10 cellular contexts compared by ENCODE assay signal in the genomic region with DNA sequence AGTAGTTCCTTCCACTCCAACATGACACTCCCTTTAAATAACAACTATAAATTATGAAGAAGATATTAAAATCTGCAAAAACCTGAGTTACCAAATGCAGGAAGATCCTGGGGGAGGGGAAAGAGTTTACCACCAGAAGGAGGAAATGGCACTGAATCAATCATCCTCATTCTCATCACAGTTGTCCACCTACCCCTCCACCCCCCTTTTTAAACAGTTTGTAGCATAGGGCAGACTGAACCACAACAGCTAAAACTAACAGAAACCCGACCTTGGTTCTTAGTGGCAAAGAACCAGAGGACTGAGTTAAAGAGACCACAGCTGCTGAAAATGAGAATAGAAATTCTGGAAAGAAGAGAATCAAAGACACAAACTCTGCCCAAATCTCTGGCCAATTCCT.
DNase-seq lines count a peak whose midpoint lies in the region; ATAC-seq, FAIRE-seq and TF ChIP-seq lines count a peak whose summit lies in the region.
"Had no signal": no experiment of that assay in that cellular context is flagged by ENCODE, and none has a peak within 500 bp of the region (broad histone marks: within the 10 kb centered on the region; RNA-seq: fewer than 3 reads in every experiment).

No MANE protein-coding gene starts in this region.

- H3K36me3 Mint-ChIP-seq in WTC11 (no peaks in the 10 kb centered on the region), neural crest cell (ENCODE audit: low read depth) (peaks cover 3% of the 10 kb centered on the region)

- H3K9me3 Mint-ChIP-seq in WTC11 (no peaks in the 10 kb centered on the region), neural crest cell (no peaks in the 10 kb centered on the region)

- POLR2A ChIA-PET in WTC11 (lab: Charles Lee) = no interaction called here

- H3K4me1 Mint-ChIP-seq in WTC11 (peaks cover 21% of the 10 kb centered on the region), neural crest cell (peaks cover 42% of the 10 kb centered on the region)

- H3K27me3 Mint-ChIP-seq in WTC11 (ENCODE audit: low read depth) (no peaks in the 10 kb centered on the region), neural crest cell (ENCODE audit: low read depth) (no peaks in the 10 kb centered on the region)

- H3K4me3 Mint-ChIP-seq in WTC11 (no peak overlapping the region), neural crest cell (no peak overlapping the region)
- H3K4me3 Mint-ChIP-seq: nephron had no signal

- peak overlapping the region; percentile 73; the same call in 1 of the 2 replicates for H3K27ac Mint-ChIP-seq in WTC11
- peak overlapping the region; percentile 20 for H3K27ac Mint-ChIP-seq in neural crest cell (ENCODE audit: unreplicated experiment)

- CTCF ChIA-PET in WTC11 (lab: Charles Lee) = interaction anchor here (1.0 kb wide), 1 partner anchor 105 kb away, joined by 3 read pairs; no protein-coding TSS in a partner anchor

- ATAC-seq in GM19351 (IDR thresholded peaks at IDR 0.05; ENCODE audit: unreplicated experiment) (peak; percentile 79), HG03175 (IDR thresholded peaks at IDR 0.05; ENCODE audit: unreplicated experiment) (peak; percentile 65), WTC11 (no peak; the same call in 1 of the 2 replicates)

- TF ChIP-seq CTCF in WTC11 (IDR thresholded peaks at IDR 0.05) (no peak), neural crest cell (conservative IDR thresholded peaks at IDR 0.05) (no peak)

- DNase-seq in WTC11 (ENCODE audit: low spot score) (no peak), neural crest cell (ENCODE audit: low read depth, low spot score) (no peak), DMS53 (lab: John Stamatoyannopoulos, UW) (no peak), anterior cingulate cortex (lab: John Stamatoyannopoulos, UW) (no peak), GM19239 (ENCODE audit: insufficient read length, low spot score) (no peak)
- DNase-seq: erythroblast had no signal

- FAIRE-seq in GM19239 (lab: Jason Lieb, UNC) = no peak
- FAIRE-seq: RCC 7860 had no signal

TF ChIP-seq in WTC11, 78 proteins besides CTCF, POLR2A, EP300 and RAD21:
- TF ChIP-seq SMAD3 (CRISPR knock-in tag; IDR thresholded peaks at IDR 0.05; ENCODE audit: borderline replicate concordance) (no peak), MYBL2 (CRISPR knock-in tag; IDR thresholded peaks at IDR 0.05) (no peak), PRRX2 (CRISPR knock-in tag; IDR thresholded peaks at IDR 0.05) (no peak), CREM (CRISPR knock-in tag; IDR thresholded peaks at IDR 0.05) (no peak), ESRRA (CRISPR knock-in tag; IDR thresholded peaks at IDR 0.05; ENCODE audit: borderline replicate concordance) (no peak), ZBTB21 (CRISPR knock-in tag; IDR thresholded peaks at IDR 0.05; ENCODE audit: borderline replicate concordance) (no peak)
